ENCODE assay signal across 16 cellular contexts in the genomic region with DNA sequence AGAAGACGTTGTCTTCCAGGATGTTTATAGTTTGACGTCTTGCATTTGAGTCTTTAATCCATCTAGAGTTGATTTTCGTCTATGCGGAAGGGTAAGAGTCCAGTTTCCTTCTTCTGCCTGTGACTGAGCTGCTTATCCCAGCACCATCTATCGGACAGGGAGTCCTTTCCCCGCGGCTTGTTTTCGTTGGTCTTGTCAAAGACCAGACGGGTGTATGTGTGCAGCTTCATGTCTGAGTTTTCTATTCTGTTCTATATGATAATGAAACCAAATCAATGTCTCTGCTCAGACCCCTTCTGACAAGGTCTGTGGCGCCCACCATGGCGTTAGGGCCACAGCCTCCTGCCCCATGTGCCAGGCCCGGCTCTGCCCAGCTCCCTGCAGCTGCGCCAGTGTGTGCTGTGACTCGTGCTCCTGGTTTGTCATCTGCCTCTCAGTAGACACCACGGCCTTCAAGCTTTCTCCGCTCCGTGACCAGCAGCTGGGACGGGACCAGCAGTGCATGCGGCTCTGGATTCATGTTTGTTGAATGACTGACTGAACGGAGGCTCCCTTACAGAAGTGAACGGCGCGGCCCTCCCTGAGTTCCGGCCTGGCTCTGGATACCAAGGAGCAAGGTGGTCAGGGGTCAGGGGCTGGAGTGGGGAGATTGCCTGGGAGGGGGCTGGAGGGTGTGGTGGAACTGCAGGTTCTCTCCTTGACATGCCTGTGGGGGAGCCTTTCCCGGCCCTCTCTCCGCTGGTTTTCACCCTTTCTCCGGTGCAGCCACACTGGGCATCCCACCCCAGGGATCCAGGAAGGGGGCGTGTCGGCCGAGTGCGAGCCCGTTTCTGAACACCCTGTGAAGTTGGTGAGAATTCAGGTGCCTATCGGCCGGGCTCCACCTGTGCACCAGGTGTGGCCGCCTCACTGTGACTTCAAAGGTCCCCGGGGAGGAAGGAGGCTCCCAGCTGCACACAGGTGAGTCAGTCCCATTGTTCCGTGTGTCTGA. TPM values are rescaled to one million over a fixed set of nuclear protein-coding genes. Genes with fewer than 3 reads are reported as not detected.
DNase-seq lines count a peak whose midpoint lies in the region; ATAC-seq and TF ChIP-seq lines count a peak whose summit lies in the region.
"Had no signal": no experiment of that assay in that cellular context is flagged by ENCODE, and none has a peak within 500 bp of the region (broad histone marks: within the 10 kb centered on the region; RNA-seq: fewer than 3 reads in every experiment).

No MANE protein-coding gene starts in this region.

- H3K4me3 Mint-ChIP-seq in activated naive CD4-positive, alpha-beta T cell treated with anti-CD3 and anti-CD28 coated beads for 36 hours: no peak overlapping the region
- no peak overlapping the region for H3K4me3 Mint-ChIP-seq in stimulated activated naive B cell treated with anti-CD40 and anti-IgM and Interleukin-4, amounts not matched to agents 10 μg/mL and 1 μg/mL and 100 μg/mL, for 72 hours
- H3K4me3 Mint-ChIP-seq: activated B cell treated with CpG ODN at 0.5 μM for 24 hours; activated T-helper 17 cell treated with anti-CD3 and anti-CD28 coated beads, Interleukin-2, amount 50 U/mL, for 72 hours; T-helper 17 cell had no signal

- H3K9me3 Mint-ChIP-seq in activated naive CD4-positive, alpha-beta T cell treated with anti-CD3 and anti-CD28 coated beads for 36 hours: no peaks in the 10 kb centered on the region
- peaks cover 0 to 2% of the 10 kb centered on the region in 2 donors for H3K9me3 Mint-ChIP-seq in stimulated activated naive B cell treated with anti-CD40 and anti-IgM and Interleukin-4, amounts not matched to agents 10 μg/mL and 1 μg/mL and 100 μg/mL, for 72 hours
- H3K9me3 Mint-ChIP-seq: activated B cell treated with CpG ODN at 0.5 μM for 24 hours; activated T-helper 17 cell treated with anti-CD3 and anti-CD28 coated beads, Interleukin-2, amount 50 U/mL, for 72 hours had no signal

- TF ChIP-seq CTCF in LNCaP clone FGC (IDR thresholded peaks at IDR 0.05; ENCODE audit: control insufficient read depth, extremely low read depth, insufficient read depth) (no peak), RWPE2 (IDR thresholded peaks at IDR 0.05; ENCODE audit: poor library complexity, severe bottlenecking) (no peak), mucosa of descending colon (IDR thresholded peaks at IDR 0.05) (no peak)

- peaks cover 3% of the 10 kb centered on the region for H3K4me1 Mint-ChIP-seq in activated naive CD4-positive, alpha-beta T cell treated with anti-CD3 and anti-CD28 coated beads for 36 hours (ENCODE audit: low read depth)
- peaks cover 0 to 5% of the 10 kb centered on the region in 2 donors for H3K4me1 Mint-ChIP-seq in stimulated activated naive B cell treated with anti-CD40 and anti-IgM and Interleukin-4, amounts not matched to agents 10 μg/mL and 1 μg/mL and 100 μg/mL, for 72 hours

- no peak overlapping the region for H3K27ac Mint-ChIP-seq in activated naive CD4-positive, alpha-beta T cell treated with anti-CD3 and anti-CD28 coated beads for 36 hours
- no peak overlapping the region for H3K27ac Mint-ChIP-seq in stimulated activated naive B cell treated with anti-CD40 and anti-IgM and Interleukin-4, amounts not matched to agents 10 μg/mL and 1 μg/mL and 100 μg/mL, for 72 hours
- H3K27ac Mint-ChIP-seq: activated B cell treated with CpG ODN at 0.5 μM for 24 hours; activated T-helper 17 cell treated with anti-CD3 and anti-CD28 coated beads, Interleukin-2, amount 50 U/mL, for 72 hours; T-helper 17 cell had no signal

- peaks cover 20% of the 10 kb centered on the region for H3K27me3 Mint-ChIP-seq in activated naive CD4-positive, alpha-beta T cell treated with anti-CD3 and anti-CD28 coated beads for 36 hours (ENCODE audit: low read depth)
- H3K27me3 Mint-ChIP-seq in stimulated activated naive B cell treated with anti-CD40 and anti-IgM and Interleukin-4, amounts not matched to agents 10 μg/mL and 1 μg/mL and 100 μg/mL, for 72 hours: peaks cover 63 to 94% of the 10 kb centered on the region in 2 donors

- H3K9me2 ChIP-seq in Karpas-422 (replicated peaks; ENCODE audit: insufficient read depth, low read length): no peaks in the 10 kb centered on the region

- H2AFZ ChIP-seq in Karpas-422 (ENCODE audit: low read length): no peak overlapping the region

- H3K4me1 ChIP-seq in RWPE2 (ENCODE audit: insufficient read depth, poor library complexity, severe bottlenecking) (no peaks in the 10 kb centered on the region), mucosa of descending colon (ENCODE audit: low read depth) (no peaks in the 10 kb centered on the region), Karpas-422 (ENCODE audit: low read length) (no peaks in the 10 kb centered on the region)
- H3K4me1 ChIP-seq: tibial nerve had no signal

- DNase-seq in DMS153 (lab: John Stamatoyannopoulos, UW) (peak; percentile 93), LNCaP clone FGC (ENCODE audit: low read depth) (peak; percentile 34), RWPE2 (ENCODE audit: low spot score) (peak; percentile 64), mucosa of descending colon (peak in 1 of 3 donors; percentile 25), Karpas-422 (no peak)
- no peak for DNase-seq in activated CD4-positive, CD25-positive, alpha-beta regulatory T cell treated with anti-CD3 and anti-CD28 coated beads, Interleukin-2, amount 50 U/mL, for 72 hours
- no peak for DNase-seq in activated naive CD4-positive, alpha-beta T cell treated with anti-CD3 and anti-CD28 coated beads for 36 hours
- DNase-seq in stimulated activated naive B cell treated with anti-CD40 and anti-IgM and Interleukin-4, amounts not matched to agents 10 μg/mL and 1 μg/mL and 100 μg/mL, for 72 hours: no peak
- DNase-seq: activated B cell treated with CpG ODN at 0.5 μM for 24 hours; central memory CD4-positive, alpha-beta T cell; hypothalamus; NCI-H2227 treated with DMSO at 0.1 percent for 48 hours; SIG-M5; T-helper 17 cell had no signal

- H3K27ac ChIP-seq in RWPE2 (ENCODE audit: poor library complexity, severe bottlenecking): no peak overlapping the region
- no peak overlapping the region for H3K27ac ChIP-seq in Karpas-422 (ENCODE audit: low read length)
- H3K27ac ChIP-seq: tibial nerve had no signal

- no peak overlapping the region for H3K4me2 ChIP-seq in Karpas-422 (ENCODE audit: low read depth, low read length, poor library complexity, severe bottlenecking)

- intact Hi-C loops in mucosa of descending colon (cut with DNase I, micrococcal nuclease): no loop called here
- intact Hi-C loops in activated naive CD4-positive, alpha-beta T cell treated with anti-CD3 and anti-CD28 coated beads for 36 hours (cut with micrococcal nuclease): no loop called here

- H3K27me3 ChIP-seq in RWPE2 (ENCODE audit: insufficient read depth, poor library complexity, severe bottlenecking): peaks cover 79% of the 10 kb centered on the region
- H3K27me3 ChIP-seq in Karpas-422 (ENCODE audit: low read length): no peaks in the 10 kb centered on the region
- H3K27me3 ChIP-seq: tibial nerve had no signal

- H3K9me3 ChIP-seq in RWPE2 (ENCODE audit: severe bottlenecking) (no peaks in the 10 kb centered on the region), mucosa of descending colon (no peaks in the 10 kb centered on the region), Karpas-422 (ENCODE audit: low read length) (no peaks in the 10 kb centered on the region)
- H3K9me3 ChIP-seq: tibial nerve had no signal

- ATAC-seq in RWPE2 (ENCODE audit: low read depth): no peak
- peak; percentile 96 for ATAC-seq in mucosa of descending colon
- no peak for ATAC-seq in stimulated activated naive B cell treated with anti-CD40 and anti-IgM and Interleukin-4, amounts not matched to agents 10 μg/mL and 1 μg/mL and 100 μg/mL, for 72 hours (replicated peaks)
- ATAC-seq: activated T-helper 17 cell treated with anti-CD3 and anti-CD28 coated beads, Interleukin-2, amount 50 U/mL, for 72 hours; T-helper 17 cell had no signal

- no peak overlapping the region for H3K9ac ChIP-seq in Karpas-422 (ENCODE audit: low read length)

- no peaks in the 10 kb centered on the region for H3K79me2 ChIP-seq in Karpas-422 (ENCODE audit: low read length)

- no peaks in the 10 kb centered on the region for H4K20me1 ChIP-seq in Karpas-422 (ENCODE audit: insufficient read depth, low read depth, low read length)

- no peaks in the 10 kb centered on the region for H3K36me3 Mint-ChIP-seq in activated naive CD4-positive, alpha-beta T cell treated with anti-CD3 and anti-CD28 coated beads for 36 hours (ENCODE audit: low read depth)
- no peaks in the 10 kb centered on the region for H3K36me3 Mint-ChIP-seq in stimulated activated naive B cell treated with anti-CD40 and anti-IgM and Interleukin-4, amounts not matched to agents 10 μg/mL and 1 μg/mL and 100 μg/mL, for 72 hours

- no peaks in the 10 kb centered on the region for H3K36me3 ChIP-seq in RWPE2 (ENCODE audit: low read depth)
- H3K36me3 ChIP-seq in mucosa of descending colon (ENCODE audit: low read depth): no peaks in the 10 kb centered on the region
- no peaks in the 10 kb centered on the region for H3K36me3 ChIP-seq in Karpas-422 (ENCODE audit: insufficient read depth, low read length)
- H3K36me3 ChIP-seq: tibial nerve had no signal

- H3K4me3 ChIP-seq in LNCaP clone FGC (ENCODE audit: low read depth, low read length) (no peak overlapping the region), RWPE2 (ENCODE audit: severe bottlenecking) (no peak overlapping the region), mucosa of descending colon (no peak overlapping the region), Karpas-422 (ENCODE audit: low read length) (no peak overlapping the region)
- H3K4me3 ChIP-seq: tibial nerve had no signal

- CTCF ChIA-PET in activated naive CD4-positive, alpha-beta T cell treated with anti-CD3 and anti-CD28 coated beads for 36 hours (lab: Charles Lee): no interaction called here

RNA-seq across cellular contexts. Expression of gene CEP72, which starts 11.3 kb away (rescaled TPM):
- total RNA-seq in mucosa of descending colon: 1 to 10 TPM; 7.3 to 9.7 (median 8.8) TPM
- total RNA-seq in Karpas-422 (2014; rRNA removed; shearing (Covaris generic); ENCODE audit: low replicate concordance): 14.6 and 22.8 TPM in 2 replicates
- total RNA-seq in activated naive CD4-positive, alpha-beta T cell treated with anti-CD3 and anti-CD28 coated beads for 36 hours: 10 to 100 TPM; 18.3 to 18.8 TPM

Comparison
In these comparisons a context has a peak if more than half of its experiments do, and no peak if none do; other contexts are left out.
1. DNase-seq: peak in DMS153 (single experiment), LNCaP clone FGC (single experiment) and RWPE2 (single experiment); none in activated CD4-positive, CD25-positive, alpha-beta regulatory T cell treated with anti-CD3 and anti-CD28 coated beads, Interleukin-2, amount 50 U/mL, for 72 hours (single experiment), Karpas-422 (single experiment), activated naive CD4-positive, alpha-beta T cell treated with anti-CD3 and anti-CD28 coated beads for 36 hours (single experiment) and stimulated activated naive B cell treated with anti-CD40 and anti-IgM and Interleukin-4, amounts not matched to agents 10 μg/mL and 1 μg/mL and 100 μg/mL, for 72 hours (single experiment).